ENCODE assay signal across 20 cellular contexts in the genomic region with DNA sequence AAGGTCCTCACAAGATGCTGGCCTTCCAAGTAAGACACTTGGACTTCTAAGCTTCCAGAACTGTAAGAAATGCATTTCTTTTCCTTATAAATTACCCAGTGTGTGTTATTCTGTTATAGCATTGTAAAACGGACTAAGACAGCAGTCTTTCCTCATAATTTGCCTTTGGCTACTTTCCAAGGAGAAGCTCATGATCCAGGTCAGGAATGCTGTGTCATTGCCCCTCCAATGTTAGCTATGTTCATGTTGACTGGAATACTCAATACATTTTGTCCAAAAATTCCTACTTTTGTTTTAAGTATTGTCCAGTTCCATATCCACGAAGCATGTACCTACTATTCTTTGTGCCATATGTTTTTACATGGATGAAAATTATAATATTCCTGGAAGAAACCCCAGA.
DNase-seq lines count a peak whose midpoint lies in the region; ATAC-seq, FAIRE-seq and TF ChIP-seq lines count a peak whose summit lies in the region.
"Had no signal": no experiment of that assay in that cellular context is flagged by ENCODE, and none has a peak within 500 bp of the region (broad histone marks: within the 10 kb centered on the region; RNA-seq: fewer than 3 reads in every experiment).

No MANE protein-coding gene starts in this region.

- no peak overlapping the region for H3K4me2 ChIP-seq in HepG2 (ENCODE audit: low read depth, low read length)
- H3K4me2 ChIP-seq: BLaER1 treated with 17β-estradiol and CSF1 and Interleukin-3, amounts not matched to agents 10 nM and 100 nM had no signal

- H3K36me3 ChIP-seq in HepG2 (replicated peaks in 1 of 2; ENCODE audit: control insufficient read depth in 1 of 2, insufficient read depth in 2 of 2, low read length in 2 of 2), result no peaks in the 10 kb centered on the region
- H3K36me3 ChIP-seq: BLaER1 treated with 17β-estradiol and CSF1 and Interleukin-3, amounts not matched to agents 10 nM and 100 nM had no signal

- no peak for FAIRE-seq in HepG2 (lab: Jason Lieb, UNC)
- FAIRE-seq: D721Med, GM12892, HTR-8/SVneo had no signal

- no peaks in the 10 kb centered on the region for H3K79me2 ChIP-seq in HepG2 (ENCODE audit: insufficient read depth, low read length)

- H3K4me3 ChIP-seq in fibroblast of mammary gland (ENCODE audit: control insufficient read depth, low read depth, low read length), result no peak overlapping the region
- H3K4me3 ChIP-seq in HepG2 (replicated peaks in 1 of 3; ENCODE audit: insufficient read depth in 1 of 3, low read depth in 2 of 3, low read length in 3 of 3), result no peak overlapping the region
- H3K4me3 ChIP-seq: BLaER1 treated with 17β-estradiol and CSF1 and Interleukin-3, amounts not matched to agents 10 nM and 100 nM had no signal

- TF ChIP-seq CTCF in fibroblast of mammary gland (conservative IDR thresholded peaks at IDR 0.05; ENCODE audit: control insufficient read depth, insufficient read depth, low read depth, low read length) (no peak), HepG2 (CRISPR knock-in tag; IDR thresholded peaks at IDR 0.05) (no peak), HFFc6 (IDR thresholded peaks at IDR 0.05) (no peak)

- CTCF ChIA-PET in HepG2 (lab: Yijun Ruan, JAX; ENCODE audit: low intra/inter-chr PET ratio, low total read pairs), result no interaction called here

- no peak for ATAC-seq in HepG2

- no peaks in the 10 kb centered on the region for H3K9me3 ChIP-seq in HepG2 (ENCODE audit: low read length)
- H3K9me3 ChIP-seq: BLaER1 treated with 17β-estradiol and CSF1 and Interleukin-3, amounts not matched to agents 10 nM and 100 nM had no signal

- no peak overlapping the region for H3K27ac Mint-ChIP-seq in HFFc6
- H3K27ac Mint-ChIP-seq: CD4-positive, CD25-positive, alpha-beta regulatory T cell; H9 had no signal

- no peaks in the 10 kb centered on the region for H3K36me3 Mint-ChIP-seq in HFFc6 (ENCODE audit: low read depth)
- H3K36me3 Mint-ChIP-seq: CD4-positive, CD25-positive, alpha-beta regulatory T cell had no signal

- 7% methylated on average over 2 of the region's 2 CpGs for WGBS in HepG2 (ENCODE audit: low lambda C conversion rate)

- in situ Hi-C loops in Caki2 (cut with HindIII; ENCODE audit: low pct_unique_long_range_greater_than_20kb, low sequenced_read_pairs) (no loop called here), HepG2 (cut with HindIII; ENCODE audit: extremely low pct_ligation_motif_present, low pct_unique_long_range_greater_than_20kb) (no loop called here)

- no peak overlapping the region for H3K9ac ChIP-seq in HepG2 (ENCODE audit: insufficient read depth, low read depth, low read length)
- H3K9ac ChIP-seq: BLaER1 treated with 17β-estradiol and CSF1 and Interleukin-3, amounts not matched to agents 10 nM and 100 nM had no signal

- no TSS peak for BruUV-seq in HepG2 (replicated peaks; lab: Mats Ljungman, UMichigan)

- no peak overlapping the region for H3K27ac ChIP-seq in HepG2 (ENCODE audit: extremely low read length, insufficient read depth, low read length)
- H3K27ac ChIP-seq: BLaER1 treated with 17β-estradiol and CSF1 and Interleukin-3, amounts not matched to agents 10 nM and 100 nM had no signal

- no peaks in the 10 kb centered on the region for H4K20me1 ChIP-seq in HepG2 (ENCODE audit: insufficient read depth, low read length)
- H4K20me1 ChIP-seq: BLaER1 treated with 17β-estradiol and CSF1 and Interleukin-3, amounts not matched to agents 10 nM and 100 nM had no signal

- peaks cover 43% of the 10 kb centered on the region for H3K4me1 Mint-ChIP-seq in HFFc6 (ENCODE audit: low read depth)
- H3K4me1 Mint-ChIP-seq: CD4-positive, CD25-positive, alpha-beta regulatory T cell had no signal

- no peaks in the 10 kb centered on the region for H3K9me3 Mint-ChIP-seq in HFFc6
- H3K9me3 Mint-ChIP-seq: CD4-positive, CD25-positive, alpha-beta regulatory T cell; H9 had no signal

- no peak overlapping the region for H3K4me3 Mint-ChIP-seq in HFFc6
- H3K4me3 Mint-ChIP-seq: CD4-positive, CD25-positive, alpha-beta regulatory T cell; H9 had no signal

- no peak for TF ChIP-seq POLR2A in HepG2 (IDR thresholded peaks at IDR 0.05; ENCODE audit: insufficient read depth in 1 of 2, low read depth in 2 of 2, low read length in 2 of 2)

- intact Hi-C loops in HepG2 (cut with micrococcal nuclease; ENCODE audit: unreplicated experiment), result no loop called here

- DNase-seq in Caki2 (ENCODE audit: low read depth) (peak; percentile 22), M059J (ENCODE audit: low read depth) (peak; percentile 41), fibroblast of mammary gland (ENCODE audit: low read depth) (peak; percentile 37), HepG2 (ENCODE audit: low spot score) (no peak), dedifferentiated amniotic fluid mesenchymal stem cell (ENCODE audit: extremely low spot score) (no peak), HFFc6 (no peak), ureter (ENCODE audit: low spot score) (no peak), dermis blood vessel endothelial cell (no peak)
- DNase-seq: 8988T; ACHN; CD4-positive, CD25-positive, alpha-beta regulatory T cell; DMS153; DMS79 treated with DMSO at 0.1 percent for 48 hours; GDM1; GOT3; H9 had no signal

- peaks cover 8% of the 10 kb centered on the region; the same call in 1 of the 2 replicates for H3K4me1 ChIP-seq in HepG2 (ENCODE audit: insufficient read depth, low read length)

- POLR2A ChIA-PET in HepG2 (lab: Yijun Ruan, JAX), result no interaction called here

- H3K27me3 ChIP-seq in HepG2 (ENCODE audit: control insufficient read depth in 1 of 2, insufficient read depth in 2 of 2, low read length in 2 of 2), result no peaks in the 10 kb centered on the region
- H3K27me3 ChIP-seq: BLaER1 treated with 17β-estradiol and CSF1 and Interleukin-3, amounts not matched to agents 10 nM and 100 nM had no signal

- TF ChIP-seq EP300 in HepG2 (IDR thresholded peaks at IDR 0.05; ENCODE audit: low read depth in 2 of 2, low read length in 2 of 2) (no peak), HepG2 (CRISPR knock-in tag; IDR thresholded peaks at IDR 0.05; ENCODE audit: borderline replicate concordance) (no peak)

- no peaks in the 10 kb centered on the region; the same call in 1 of the 2 replicates for H3K27me3 Mint-ChIP-seq in HFFc6 (ENCODE audit: insufficient read depth)
- H3K27me3 Mint-ChIP-seq: CD4-positive, CD25-positive, alpha-beta regulatory T cell had no signal

- TF ChIP-seq RAD21 in HepG2 (CRISPR knock-in tag; IDR thresholded peaks at IDR 0.05), result no peak

- no peak overlapping the region for H2AFZ ChIP-seq in HepG2 (ENCODE audit: low read length)

TF ChIP-seq in HepG2, 621 proteins besides CTCF, POLR2A, EP300 and RAD21:
- no peak for TF ChIP-seq ZNF354B (CRISPR knock-in tag; IDR thresholded peaks at IDR 0.05)
- TF ChIP-seq NFAT5 (CRISPR knock-in tag; IDR thresholded peaks at IDR 0.05), result no peak
- no peak for TF ChIP-seq KDM5B (CRISPR knock-in tag; IDR thresholded peaks at IDR 0.05; ENCODE audit: borderline replicate concordance)
- no peak for TF ChIP-seq CCDC6 (CRISPR knock-in tag; IDR thresholded peaks at IDR 0.05)
- TF ChIP-seq SMARCC2 (IDR thresholded peaks at IDR 0.05), result no peak
- no peak for TF ChIP-seq ZNF550 (CRISPR knock-in tag; IDR thresholded peaks at IDR 0.05; ENCODE audit: borderline replicate concordance)
- no peak for TF ChIP-seq JARID2 (CRISPR knock-in tag; IDR thresholded peaks at IDR 0.05; ENCODE audit: insufficient replicate concordance)
- peak; percentile 56 for TF ChIP-seq NFE2L2 (IDR thresholded peaks at IDR 0.05; ENCODE audit: low read length)

Comparison
In these comparisons a context has a peak if more than half of its experiments do, and no peak if none do; other contexts are left out.
1. DNase-seq: peak in Caki2 (single experiment), M059J (single experiment) and fibroblast of mammary gland (single experiment); none in HepG2 (single experiment), dedifferentiated amniotic fluid mesenchymal stem cell (single experiment), HFFc6 (single experiment), ureter (single experiment) and dermis blood vessel endothelial cell (single experiment).